3 cellular contexts compared by ENCODE assay signal in genomic region chr3:54116129-54116528, GRCh38. TPM values are rescaled to one million over a fixed set of nuclear protein-coding genes. Genes with fewer than 3 reads are reported as not detected.
"Had no signal": no experiment of that assay in that cellular context is flagged by ENCODE, and none has a peak within 500 bp of the region (broad histone marks: within the 10 kb centered on the region; RNA-seq: fewer than 3 reads in every experiment).

No MANE protein-coding gene starts in this region.

RNA-seq across cellular contexts. Expression of gene CACNA2D3, which starts 6.2 kb away (rescaled TPM):
- total RNA-seq: dermis microvascular lymphatic vessel endothelial cell, endothelial cell of umbilical vein, glomerular endothelial cell had no signal
- polyA plus RNA-seq: endothelial cell of umbilical vein had no signal
